2 cellular contexts compared by ENCODE assay signal in the genomic region with DNA sequence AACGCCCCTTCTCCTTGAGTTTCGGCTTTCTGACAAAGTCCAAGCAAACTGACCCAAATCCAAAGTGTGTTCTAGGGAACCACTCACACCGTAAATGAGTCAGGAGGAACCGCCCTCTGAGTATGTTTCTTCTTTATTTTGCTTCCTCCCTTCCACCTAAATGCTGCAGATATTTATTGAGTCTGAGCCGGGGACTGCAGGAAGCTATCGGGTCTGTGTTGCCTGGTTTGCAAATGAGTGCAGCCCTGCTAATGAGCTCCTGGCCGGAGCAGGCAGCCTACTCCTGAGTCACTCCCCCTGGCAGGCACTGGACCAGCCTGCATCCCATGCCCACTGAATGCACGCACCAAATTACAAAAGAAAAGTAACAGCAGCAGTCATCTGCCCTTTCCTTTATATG.
TF ChIP-seq lines count a peak whose summit lies in the region.

No MANE protein-coding gene starts in this region.

TF ChIP-seq in HepG2, 621 proteins besides CTCF, POLR2A, EP300 and RAD21:
- TF ChIP-seq HDAC6 (IDR thresholded peaks at IDR 0.05; ENCODE audit: low read depth, low read length) (no peak), NFAT5 (CRISPR knock-in tag; IDR thresholded peaks at IDR 0.05) (no peak), ZNF747 (CRISPR knock-in tag; IDR thresholded peaks at IDR 0.05; ENCODE audit: borderline replicate concordance) (no peak), ELF3 (CRISPR knock-in tag; IDR thresholded peaks at IDR 0.05) (no peak), ZNF546 (CRISPR knock-in tag; conservative IDR thresholded peaks at IDR 0.05) (no peak), XRCC5 (optimal IDR thresholded peaks at IDR 0.05; ENCODE audit: low read length) (no peak)
- TF ChIP-seq, protein P1, sequence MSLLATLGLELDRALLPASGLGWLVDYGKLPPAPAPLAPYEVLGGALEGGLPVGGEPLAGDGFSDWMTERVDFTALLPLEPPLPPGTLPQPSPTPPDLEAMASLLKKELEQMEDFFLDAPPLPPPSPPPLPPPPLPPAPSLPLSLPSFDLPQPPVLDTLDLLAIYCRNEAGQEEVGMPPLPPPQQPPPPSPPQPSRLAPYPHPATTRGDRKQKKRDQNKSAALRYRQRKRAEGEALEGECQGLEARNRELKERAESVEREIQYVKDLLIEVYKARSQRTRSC (CRISPR knock-in tag; IDR thresholded peaks at IDR 0.05; ENCODE audit: low read depth) = no peak
- TF ChIP-seq, protein P2, sequence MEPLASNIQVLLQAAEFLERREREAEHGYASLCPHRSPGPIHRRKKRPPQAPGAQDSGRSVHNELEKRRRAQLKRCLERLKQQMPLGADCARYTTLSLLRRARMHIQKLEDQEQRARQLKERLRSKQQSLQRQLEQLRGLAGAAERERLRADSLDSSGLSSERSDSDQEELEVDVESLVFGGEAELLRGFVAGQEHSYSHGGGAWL (CRISPR knock-in tag; IDR thresholded peaks at IDR 0.05) = no peak
- TF ChIP-seq, protein P3, sequence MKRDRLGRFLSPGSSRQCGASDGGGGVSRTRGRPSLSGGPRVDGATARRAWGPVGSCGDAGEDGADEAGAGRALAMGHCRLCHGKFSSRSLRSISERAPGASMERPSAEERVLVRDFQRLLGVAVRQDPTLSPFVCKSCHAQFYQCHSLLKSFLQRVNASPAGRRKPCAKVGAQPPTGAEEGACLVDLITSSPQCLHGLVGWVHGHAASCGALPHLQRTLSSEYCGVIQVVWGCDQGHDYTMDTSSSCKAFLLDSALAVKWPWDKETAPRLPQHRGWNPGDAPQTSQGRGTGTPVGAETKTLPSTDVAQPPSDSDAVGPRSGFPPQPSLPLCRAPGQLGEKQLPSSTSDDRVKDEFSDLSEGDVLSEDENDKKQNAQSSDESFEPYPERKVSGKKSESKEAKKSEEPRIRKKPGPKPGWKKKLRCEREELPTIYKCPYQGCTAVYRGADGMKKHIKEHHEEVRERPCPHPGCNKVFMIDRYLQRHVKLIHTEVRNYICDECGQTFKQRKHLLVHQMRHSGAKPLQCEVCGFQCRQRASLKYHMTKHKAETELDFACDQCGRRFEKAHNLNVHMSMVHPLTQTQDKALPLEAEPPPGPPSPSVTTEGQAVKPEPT (CRISPR knock-in tag; IDR thresholded peaks at IDR 0.05; ENCODE audit: low read depth) = no peak
- TF ChIP-seq, protein P4, sequence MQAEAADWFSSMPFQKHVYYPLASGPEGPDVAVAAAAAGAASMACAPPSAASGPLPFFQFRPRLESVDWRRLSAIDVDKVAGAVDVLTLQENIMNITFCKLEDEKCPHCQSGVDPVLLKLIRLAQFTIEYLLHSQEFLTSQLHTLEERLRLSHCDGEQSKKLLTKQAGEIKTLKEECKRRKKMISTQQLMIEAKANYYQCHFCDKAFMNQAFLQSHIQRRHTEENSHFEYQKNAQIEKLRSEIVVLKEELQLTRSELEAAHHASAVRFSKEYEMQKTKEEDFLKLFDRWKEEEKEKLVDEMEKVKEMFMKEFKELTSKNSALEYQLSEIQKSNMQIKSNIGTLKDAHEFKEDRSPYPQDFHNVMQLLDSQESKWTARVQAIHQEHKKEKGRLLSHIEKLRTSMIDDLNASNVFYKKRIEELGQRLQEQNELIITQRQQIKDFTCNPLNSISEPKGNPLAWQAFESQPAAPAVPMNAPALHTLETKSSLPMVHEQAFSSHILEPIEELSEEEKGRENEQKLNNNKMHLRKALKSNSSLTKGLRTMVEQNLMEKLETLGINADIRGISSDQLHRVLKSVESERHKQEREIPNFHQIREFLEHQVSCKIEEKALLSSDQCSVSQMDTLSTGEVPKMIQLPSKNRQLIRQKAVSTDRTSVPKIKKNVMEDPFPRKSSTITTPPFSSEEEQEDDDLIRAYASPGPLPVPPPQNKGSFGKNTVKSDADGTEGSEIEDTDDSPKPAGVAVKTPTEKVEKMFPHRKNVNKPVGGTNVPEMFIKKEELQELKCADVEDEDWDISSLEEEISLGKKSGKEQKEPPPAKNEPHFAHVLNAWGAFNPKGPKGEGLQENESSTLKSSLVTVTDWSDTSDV (CRISPR knock-in tag; IDR thresholded peaks at IDR 0.05) = no peak
TF ChIP-seq in HepG2: peak in this region for 0.

TF ChIP-seq in H1, 55 proteins besides CTCF, POLR2A, EP300 and RAD21:
- TF ChIP-seq BRCA1 (IDR thresholded peaks at IDR 0.05; ENCODE audit: low read depth, low read length) (no peak), CBX5 (IDR thresholded peaks at IDR 0.05; ENCODE audit: low read depth, low read length) (no peak), ZNF274 (IDR thresholded peaks at IDR 0.05; ENCODE audit: borderline replicate concordance, extremely low read depth, low read length) (no peak), KDM1A (IDR thresholded peaks at IDR 0.05; ENCODE audit: borderline replicate concordance, low read length) (no peak), E2F6 (IDR thresholded peaks at IDR 0.05) (no peak), HDAC6 (IDR thresholded peaks at IDR 0.05; ENCODE audit: low read depth, low read length) (no peak), SAP30 (IDR thresholded peaks at IDR 0.05; ENCODE audit: insufficient read depth, insufficient replicate concordance, low read length) (no peak), SUZ12 (IDR thresholded peaks at IDR 0.05; ENCODE audit: low read length) (no peak), RFX5 (IDR thresholded peaks at IDR 0.05; ENCODE audit: borderline replicate concordance, low read depth, low read length) (no peak), BCL11A (IDR thresholded peaks at IDR 0.05; ENCODE audit: low read depth in 2 of 2, low read length in 2 of 2) (no peak), SP2 (IDR thresholded peaks at IDR 0.05; ENCODE audit: low read length) (no peak), SIRT6 (IDR thresholded peaks at IDR 0.05; ENCODE audit: low read length) (no peak), CREB1 (IDR thresholded peaks at IDR 0.05) (no peak), TBP (IDR thresholded peaks at IDR 0.05; ENCODE audit: low read depth, low read length) (no peak), GTF2F1 (IDR thresholded peaks at IDR 0.05; ENCODE audit: borderline replicate concordance, low read depth, low read length) (no peak), TCF12 (IDR thresholded peaks at IDR 0.05; ENCODE audit: low read depth, low read length) (no peak), TAF7 (optimal IDR thresholded peaks at IDR 0.05; ENCODE audit: borderline replicate concordance, low read depth, low read length) (no peak)
